In genomic region chr19:11377237-11377636, GRCh38 we compare ENCODE assay signal across 1 cellular context.
TF ChIP-seq lines count a peak whose summit lies in the region.

No MANE protein-coding gene starts in this region.

TF ChIP-seq in IMR-90, 13 proteins besides CTCF, POLR2A, EP300 and RAD21:
- TF ChIP-seq MAFK (IDR thresholded peaks at IDR 0.05; ENCODE audit: low read depth, low read length) (0 out of 2 replicates have a peak, but pooled peaks have one; percentile 24), CEBPB (IDR thresholded peaks at IDR 0.05; ENCODE audit: low read depth, low read length) (no peak), CHD1 (IDR thresholded peaks at IDR 0.05; ENCODE audit: low read depth, low read length) (no peak), MAZ (IDR thresholded peaks at IDR 0.05; ENCODE audit: borderline replicate concordance, low read depth, low read length) (no peak), MXI1 (IDR thresholded peaks at IDR 0.05; ENCODE audit: borderline replicate concordance, low read depth, low read length) (no peak), SMC3 (IDR thresholded peaks at IDR 0.05; ENCODE audit: low read depth, low read length) (no peak), RCOR1 (IDR thresholded peaks at IDR 0.05; ENCODE audit: insufficient replicate concordance, low read length) (no peak), USF2 (IDR thresholded peaks at IDR 0.05; ENCODE audit: low read depth, low read length) (peak; percentile 95), BHLHE40 (IDR thresholded peaks at IDR 0.05; ENCODE audit: low read depth, low read length) (0 out of 2 replicates have a peak, but pooled peaks have one; percentile 5), NFE2L2 (IDR thresholded peaks at IDR 0.05; ENCODE audit: low read depth, low read length) (no peak), FOS (IDR thresholded peaks at IDR 0.05; ENCODE audit: low read depth, low read length) (peak; percentile 46; the same call in 1 of the 2 replicates), RFX5 (IDR thresholded peaks at IDR 0.05; ENCODE audit: low read depth, low read length) (no peak)
- TF ChIP-seq, protein P1, sequence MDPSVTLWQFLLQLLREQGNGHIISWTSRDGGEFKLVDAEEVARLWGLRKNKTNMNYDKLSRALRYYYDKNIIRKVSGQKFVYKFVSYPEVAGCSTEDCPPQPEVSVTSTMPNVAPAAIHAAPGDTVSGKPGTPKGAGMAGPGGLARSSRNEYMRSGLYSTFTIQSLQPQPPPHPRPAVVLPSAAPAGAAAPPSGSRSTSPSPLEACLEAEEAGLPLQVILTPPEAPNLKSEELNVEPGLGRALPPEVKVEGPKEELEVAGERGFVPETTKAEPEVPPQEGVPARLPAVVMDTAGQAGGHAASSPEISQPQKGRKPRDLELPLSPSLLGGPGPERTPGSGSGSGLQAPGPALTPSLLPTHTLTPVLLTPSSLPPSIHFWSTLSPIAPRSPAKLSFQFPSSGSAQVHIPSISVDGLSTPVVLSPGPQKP (IDR thresholded peaks at IDR 0.05; ENCODE audit: borderline replicate concordance, low read depth, low read length) = no peak
